Comparison of ENCODE assay signal across 18 cellular contexts in genomic region chr10:103840747-103841085, GRCh38. TPM values are rescaled to one million over a fixed set of nuclear protein-coding genes. Genes with fewer than 3 reads are reported as not detected.
DNase-seq lines count a peak whose midpoint lies in the region; ATAC-seq, FAIRE-seq and TF ChIP-seq lines count a peak whose summit lies in the region.
"Had no signal": no experiment of that assay in that cellular context is flagged by ENCODE, and none has a peak within 500 bp of the region (broad histone marks: within the 10 kb centered on the region; RNA-seq: fewer than 3 reads in every experiment).

No MANE protein-coding gene starts in this region.

- no peaks in the 10 kb centered on the region for H3K9me3 ChIP-seq in mammary epithelial cell (replicated peaks; ENCODE audit: insufficient read depth, low read length)
- no peaks in the 10 kb centered on the region for H3K9me3 ChIP-seq in breast epithelium
- H3K9me3 ChIP-seq in body of pancreas, result no peaks in the 10 kb centered on the region
- H3K9me3 ChIP-seq in lung (ENCODE audit: control insufficient read depth in 2 of 2, insufficient read depth in 1 of 2, low read length in 1 of 2), result no peaks in the 10 kb centered on the region
- no peaks in the 10 kb centered on the region for H3K9me3 ChIP-seq in skeletal muscle tissue (ENCODE audit: control insufficient read depth in 3 of 3, low read length in 3 of 3)
- H3K9me3 ChIP-seq: esophagus muscularis mucosa, tibial artery had no signal

- H3K9ac ChIP-seq in mammary epithelial cell (ENCODE audit: insufficient read depth, low read length) (no peak overlapping the region), skeletal muscle tissue (ENCODE audit: low read depth in 1 of 3, low read length in 3 of 3) (peak overlapping the region; percentile 30 to 60 (median 42))

- peaks cover 99% of the 10 kb centered on the region for H3K79me2 ChIP-seq in mammary epithelial cell (ENCODE audit: insufficient read depth, low read length)

- H4K20me1 ChIP-seq in mammary epithelial cell (ENCODE audit: insufficient read depth, low read length), result peaks cover 13% of the 10 kb centered on the region

- H3K27me3 ChIP-seq in mammary epithelial cell (ENCODE audit: insufficient read depth, low read length) (no peaks in the 10 kb centered on the region), breast epithelium (no peaks in the 10 kb centered on the region), body of pancreas (no peaks in the 10 kb centered on the region), lung (ENCODE audit: control insufficient read depth, insufficient read depth) (no peaks in the 10 kb centered on the region), skeletal muscle tissue (ENCODE audit: control insufficient read depth in 3 of 3, insufficient read depth in 3 of 3, low read length in 3 of 3) (no peaks in the 10 kb centered on the region)
- H3K27me3 ChIP-seq: esophagus muscularis mucosa, tibial artery had no signal

- H2AFZ ChIP-seq in mammary epithelial cell (ENCODE audit: low read depth, low read length), result no peak overlapping the region

- H3K27ac ChIP-seq in mammary epithelial cell (ENCODE audit: insufficient read depth, low read depth, low read length), result no peak overlapping the region
- H3K27ac ChIP-seq in breast epithelium, result peak overlapping the region in 1 of 2 donors; percentile 17
- H3K27ac ChIP-seq in body of pancreas, result peak overlapping the region in 3 of 4 donors; percentile 62 to 69 (median 69)
- peak overlapping the region; percentile 3 to 47 for H3K27ac ChIP-seq in lung (ENCODE audit: low read depth in 1 of 2, low read length in 1 of 2)
- peak overlapping the region; percentile 92 for H3K27ac ChIP-seq in skeletal muscle tissue (ENCODE audit: low read depth, low read length)
- H3K27ac ChIP-seq: esophagus muscularis mucosa, tibial artery had no signal

- peak overlapping the region; percentile 7 for H3K4me2 ChIP-seq in mammary epithelial cell (ENCODE audit: insufficient read depth, low read depth, low read length)

- TF ChIP-seq POLR2A in breast epithelium (IDR thresholded peaks at IDR 0.05) (no peak), body of pancreas (IDR thresholded peaks at IDR 0.05) (no peak)

- H3K9me3 Mint-ChIP-seq in activated naive CD4-positive, alpha-beta T cell treated with anti-CD3 and anti-CD28 coated beads, Interleukin-2, amount 50 U/mL, for 72 hours, result no peaks in the 10 kb centered on the region
- H3K9me3 Mint-ChIP-seq: activated naive CD4-positive, alpha-beta T cell treated with anti-CD3 and anti-CD28 coated beads for 36 hours; activated T-cell treated with anti-CD3 and anti-CD28 coated beads, Interleukin-2, amount 50 U/mL, for 72 hours; stimulated activated naive CD8-positive, alpha-beta T cell treated with anti-CD3 and anti-CD28 coated beads, Interleukin-15, Interleukin-2, amounts not matched to agents 100 ng/mL and 50 ng/mL, for 24 hours had no signal

- DNase-seq in mammary epithelial cell (no peak), breast epithelium (ENCODE audit: low spot score in 2 of 2) (no peak), body of pancreas (no peak), lung (ENCODE audit: low spot score) (no peak), HTR-8/SVneo (ENCODE audit: insufficient read length, low spot score) (no peak)
- no peak for DNase-seq in activated naive CD4-positive, alpha-beta T cell treated with anti-CD3 and anti-CD28 coated beads, Interleukin-2, amount 50 U/mL, for 72 hours (ENCODE audit: low spot score in 2 of 2)
- DNase-seq in stimulated activated CD4-positive, alpha-beta T cell treated with anti-CD3 and anti-CD28 coated beads, Interleukin-4, amount 100 ng/mL, for 4 hours, result no peak
- DNase-seq: 8988T; activated CD4-positive, alpha-beta T cell treated with anti-CD3 and anti-CD28 coated beads for 4 hours; activated naive CD4-positive, alpha-beta T cell treated with anti-CD3 and anti-CD28 coated beads for 36 hours; activated T-cell treated with anti-CD3 and anti-CD28 coated beads, Interleukin-2, amount 50 U/mL, for 72 hours; DMS79 treated with DMSO at 0.1 percent for 48 hours; effector CD4-positive, alpha-beta T cell; NCI-H2107 had no signal

- H3K4me3 ChIP-seq in mammary epithelial cell (replicated peaks in 1 of 3; ENCODE audit: insufficient read depth in 1 of 3, low read depth in 2 of 3, low read length in 3 of 3) (no peak overlapping the region), breast epithelium (no peak overlapping the region), body of pancreas (no peak overlapping the region), lung (no peak overlapping the region), skeletal muscle tissue (ENCODE audit: low read length in 3 of 3) (peak overlapping the region; percentile 50 to 65 (median 57))
- H3K4me3 ChIP-seq: esophagus muscularis mucosa, tibial artery had no signal

- H3K4me1 ChIP-seq in mammary epithelial cell (ENCODE audit: insufficient read depth, low read length) (peaks cover 42% of the 10 kb centered on the region), breast epithelium (peaks cover 8 to 13% of the 10 kb centered on the region in 2 donors), body of pancreas (peaks cover 55% of the 10 kb centered on the region), lung (ENCODE audit: control insufficient read depth in 2 of 2, insufficient read depth in 2 of 2, low read length in 2 of 2) (peaks cover 23 to 45% of the 10 kb centered on the region in 2 donors), skeletal muscle tissue (ENCODE audit: control insufficient read depth in 3 of 3, insufficient read depth in 3 of 3, low read length in 3 of 3) (peaks cover 74 to 89% (median 84%) of the 10 kb centered on the region in 3 donors)

- no peak for FAIRE-seq in HTR-8/SVneo (lab: Jason Lieb, UNC)

- CTCF ChIA-PET in mammary epithelial cell (lab: Charles Lee; ENCODE audit: low non-redundant PET), result no interaction called here

- WGBS in mammary epithelial cell (ENCODE audit: low coverage, missing lambda C conversion rate), result 90% methylated on average over 4 of the region's 4 CpGs
- WGBS in body of pancreas, 2 donors, result 81 to 86% methylated on average over 4 of the region's 4 CpGs
- WGBS in lung, 2 donors, result 62 to 76% methylated on average over 4 of the region's 4 CpGs

- H3K36me3 ChIP-seq in mammary epithelial cell (ENCODE audit: insufficient read depth, low read length), result peaks cover 15% of the 10 kb centered on the region
- H3K36me3 ChIP-seq in breast epithelium, result no peaks in the 10 kb centered on the region
- no peaks in the 10 kb centered on the region for H3K36me3 ChIP-seq in body of pancreas (replicated peaks in 1 of 2; ENCODE audit: insufficient read depth in 1 of 2, low read depth in 2 of 2)
- peaks cover 0 to 3% of the 10 kb centered on the region in 2 donors for H3K36me3 ChIP-seq in lung (ENCODE audit: control insufficient read depth in 2 of 2, insufficient read depth in 2 of 2, low read length in 2 of 2)
- H3K36me3 ChIP-seq in skeletal muscle tissue (ENCODE audit: control insufficient read depth in 3 of 3, insufficient read depth in 3 of 3, low read length in 3 of 3), result no peaks in the 10 kb centered on the region
- H3K36me3 ChIP-seq: esophagus muscularis mucosa, tibial artery had no signal

- intact Hi-C loops in mammary epithelial cell (cut with micrococcal nuclease) (no loop called here), breast epithelium (cut with DNase I; ENCODE audit: low total_unique reads) (no loop called here), body of pancreas (cut with DNase I) (no loop called here)

- dilution Hi-C loops in mammary epithelial cell (cut with HindIII; ENCODE audit: low sequenced_read_pairs), result loop anchor here (5.0 kb wide), 1 partner anchor 58 kb away; no protein-coding TSS in a partner anchor

- no peaks in the 10 kb centered on the region for H3K36me3 Mint-ChIP-seq in activated naive CD4-positive, alpha-beta T cell treated with anti-CD3 and anti-CD28 coated beads, Interleukin-2, amount 50 U/mL, for 72 hours

- BruUV-seq in mammary epithelial cell (replicated peaks; lab: Mats Ljungman, UMichigan), result no TSS peak

- in situ Hi-C loops in mammary epithelial cell (cut with MboI; ENCODE audit: low sequenced_read_pairs in 2 of 2), result no loop called here

- TF ChIP-seq CTCF in mammary epithelial cell (conservative IDR thresholded peaks at IDR 0.05 in 1 of 2, IDR thresholded peaks at IDR 0.05 in 1 of 2; ENCODE audit: extremely low read depth in 1 of 2, insufficient read depth in 1 of 2, low read depth in 1 of 2, low read length in 2 of 2) (no peak), breast epithelium (IDR thresholded peaks at IDR 0.05) (no peak), body of pancreas (IDR thresholded peaks at IDR 0.05) (no peak), lung (IDR thresholded peaks at IDR 0.05; ENCODE audit: control extremely low read depth, extremely low read depth) (no peak)

- no peak overlapping the region for H3K27ac Mint-ChIP-seq in activated naive CD4-positive, alpha-beta T cell treated with anti-CD3 and anti-CD28 coated beads, Interleukin-2, amount 50 U/mL, for 72 hours
- H3K27ac Mint-ChIP-seq: activated naive CD4-positive, alpha-beta T cell treated with anti-CD3 and anti-CD28 coated beads for 36 hours; activated T-cell treated with anti-CD3 and anti-CD28 coated beads, Interleukin-2, amount 50 U/mL, for 72 hours; stimulated activated naive CD8-positive, alpha-beta T cell treated with anti-CD3 and anti-CD28 coated beads, Interleukin-15, Interleukin-2, amounts not matched to agents 100 ng/mL and 50 ng/mL, for 24 hours had no signal

- ATAC-seq in body of pancreas, result no peak
- no peak for ATAC-seq in lung (ENCODE audit: insufficient read depth, low FRiP score)
- ATAC-seq in activated naive CD4-positive, alpha-beta T cell treated with anti-CD3 and anti-CD28 coated beads, Interleukin-2, amount 50 U/mL, for 72 hours, result no peak
- ATAC-seq: activated T-cell treated with anti-CD3 and anti-CD28 coated beads, Interleukin-2, amount 50 U/mL, for 72 hours had no signal

RNA-seq across cellular contexts. Expression of gene SH3PXD2A, which starts 14.7 kb away (rescaled TPM):
- 100 to 1,000 TPM in 1 of 2 donors, 10 to 100 TPM in 1; 72.2 to 116 TPM for total RNA-seq in mammary epithelial cell
- polyA plus RNA-seq in mammary epithelial cell, result 35.3 TPM
- 112 TPM for polyA minus RNA-seq in mammary epithelial cell
- 10 to 100 TPM; 14.3 to 30.5 (median 14.7) TPM for total RNA-seq in breast epithelium
- total RNA-seq in body of pancreas, result 1 to 10 TPM; 7.3 to 9.9 TPM
- 10 to 100 TPM; 47.6 to 53.2 TPM for total RNA-seq in lung
- polyA plus RNA-seq in lung, result 10 to 100 TPM in 1 of 2 donors, 1 to 10 TPM in 1; 9.9 to 10.9 TPM
- 30.3 TPM for total RNA-seq in skeletal muscle tissue
- 10 to 100 TPM in 1 of 2 donors, 1 to 10 TPM in 1; 8.7 to 13.7 TPM for total RNA-seq in activated naive CD4-positive, alpha-beta T cell treated with anti-CD3 and anti-CD28 coated beads, Interleukin-2, amount 50 U/mL, for 72 hours

Comparison
In these comparisons a context has a peak if more than half of its experiments do, and no peak if none do; other contexts are left out.
1. H3K4me3 ChIP-seq: peak in skeletal muscle tissue (3 of 3); none in mammary epithelial cell (0 of 3), breast epithelium (0 of 3), body of pancreas (0 of 2) and lung (single experiment).